Comparison of ENCODE assay signal across 22 cellular contexts in genomic region chr6:157941101-157941863, GRCh38. TPM values are rescaled to one million over a fixed set of nuclear protein-coding genes. Genes with fewer than 3 reads are reported as not detected.
DNase-seq lines count a peak whose midpoint lies in the region; ATAC-seq lines count a peak whose summit lies in the region.
"Had no signal": no experiment of that assay in that cellular context is flagged by ENCODE, and none has a peak within 500 bp of the region (broad histone marks: within the 10 kb centered on the region; RNA-seq: fewer than 3 reads in every experiment).

No MANE protein-coding gene starts in this region.

- no peaks in the 10 kb centered on the region for H3K27me3 Mint-ChIP-seq in activated CD4-positive, alpha-beta T cell treated with anti-CD3 and anti-CD28 coated beads for 36 hours
- H3K27me3 Mint-ChIP-seq: activated B cell treated with CpG ODN at 0.5 μM for 24 hours; stimulated activated naive B cell treated with anti-CD40 and anti-IgM and Interleukin-4, amounts not matched to agents 10 μg/mL and 1 μg/mL and 100 μg/mL, for 72 hours had no signal

- peak overlapping the region; percentile 47 for H3K27ac Mint-ChIP-seq in activated CD4-positive, alpha-beta T cell treated with anti-CD3 and anti-CD28 coated beads for 36 hours
- H3K27ac Mint-ChIP-seq: activated B cell treated with CpG ODN at 0.5 μM for 24 hours; activated T-helper 2 cell treated with anti-CD3 and anti-CD28 coated beads, Interferon-gamma antibody, Interleukin-2, Interleukin-4, amounts not matched to agents 10 μg/mL and 5 μg/mL and 100 μg/mL, durations not matched to agents 14 hours and 24 hours and 36 hours; HFFc6; neural progenitor cell; stimulated activated naive B cell treated with anti-CD40 and anti-IgM and Interleukin-4, amounts not matched to agents 10 μg/mL and 1 μg/mL and 100 μg/mL, for 72 hours had no signal

- H3K4me3 Mint-ChIP-seq in activated CD4-positive, alpha-beta T cell treated with anti-CD3 and anti-CD28 coated beads for 36 hours, result no peak overlapping the region
- H3K4me3 Mint-ChIP-seq: activated B cell treated with CpG ODN at 0.5 μM for 24 hours; HFFc6; neural progenitor cell; stimulated activated naive B cell treated with anti-CD40 and anti-IgM and Interleukin-4, amounts not matched to agents 10 μg/mL and 1 μg/mL and 100 μg/mL, for 72 hours had no signal

- no peak for DNase-seq in activated CD4-positive, alpha-beta T cell treated with anti-CD3 and anti-CD28 coated beads for 36 hours
- DNase-seq in activated CD4-positive, alpha-beta T cell treated with anti-CD3 and anti-CD28 coated beads, Interleukin-2, amount 50 U/mL, for 1 hour, result no peak
- DNase-seq in amygdala (lab: John Stamatoyannopoulos, UW) (peak in 50 of 56 donors; percentile 20 to 93 (median 70)), hippocampal formation (lab: John Stamatoyannopoulos, UW) (peak; percentile 83 to 87), pons (ENCODE audit: low spot score) (peak; percentile 97)
- no peak for DNase-seq in stimulated activated CD4-positive, alpha-beta T cell treated with anti-CD3 and anti-CD28 coated beads, Interleukin-2, amount 100 ng/mL, for 24 hours
- DNase-seq: 8988T; activated B cell treated with CpG ODN at 0.5 μM for 24 hours; AML-193; heart left ventricle; HFFc6; MV-4-11; NCI-H526 treated with DMSO at 0.1 percent for 48 hours; Right ventricle myocardium superior; stimulated activated naive B cell treated with anti-CD40 and anti-IgM and Interleukin-4, amounts not matched to agents 10 μg/mL and 1 μg/mL and 100 μg/mL, for 72 hours; T1000; tibial artery had no signal

- POLR2A ChIA-PET in activated CD4-positive, alpha-beta T cell treated with anti-CD3 and anti-CD28 coated beads for 36 hours (lab: Charles Lee), result interaction anchor here (1.2 kb wide), 1 partner anchor 79 kb away, joined by 6 read pairs; no protein-coding TSS in a partner anchor

- H3K9me3 Mint-ChIP-seq in activated CD4-positive, alpha-beta T cell treated with anti-CD3 and anti-CD28 coated beads for 36 hours (ENCODE audit: low read depth), result peaks cover 4% of the 10 kb centered on the region
- H3K9me3 Mint-ChIP-seq: activated B cell treated with CpG ODN at 0.5 μM for 24 hours; activated T-helper 2 cell treated with anti-CD3 and anti-CD28 coated beads, Interferon-gamma antibody, Interleukin-2, Interleukin-4, amounts not matched to agents 10 μg/mL and 5 μg/mL and 100 μg/mL, durations not matched to agents 14 hours and 24 hours and 36 hours; HFFc6; neural progenitor cell; stimulated activated naive B cell treated with anti-CD40 and anti-IgM and Interleukin-4, amounts not matched to agents 10 μg/mL and 1 μg/mL and 100 μg/mL, for 72 hours had no signal

- peaks cover 79% of the 10 kb centered on the region for H3K36me3 Mint-ChIP-seq in activated CD4-positive, alpha-beta T cell treated with anti-CD3 and anti-CD28 coated beads for 36 hours (ENCODE audit: low read depth)

- intact Hi-C loops in activated CD4-positive, alpha-beta T cell treated with anti-CD3 and anti-CD28 coated beads for 36 hours (cut with DNase I, micrococcal nuclease), result loop anchor here (2.0 to 5.0 kb wide), 2 partner anchors 42 to 179 kb away; no protein-coding TSS in a partner anchor

- H3K4me1 Mint-ChIP-seq in activated CD4-positive, alpha-beta T cell treated with anti-CD3 and anti-CD28 coated beads for 36 hours, result peaks cover 37% of the 10 kb centered on the region

- no peak for ATAC-seq in activated CD4-positive, alpha-beta T cell treated with anti-CD3 and anti-CD28 coated beads for 36 hours
- ATAC-seq in GM18517 (IDR thresholded peaks at IDR 0.05; ENCODE audit: unreplicated experiment) (no peak), GM21390 (IDR thresholded peaks at IDR 0.05; ENCODE audit: unreplicated experiment) (no peak)
- ATAC-seq: GM12878, heart left ventricle had no signal

- CTCF ChIA-PET in activated CD4-positive, alpha-beta T cell treated with anti-CD3 and anti-CD28 coated beads for 36 hours (lab: Charles Lee), result interaction anchor here (0.6 to 1.8 kb wide), 3 partner anchors 14 to 246 kb away, joined by 4 read pairs; no protein-coding TSS in a partner anchor

RNA-seq across cellular contexts. Expression of gene SYNJ2, which starts 40.4 kb away (rescaled TPM):
- 10 to 100 TPM; 28.6 to 30.1 TPM for total RNA-seq in activated CD4-positive, alpha-beta T cell treated with anti-CD3 and anti-CD28 coated beads for 36 hours

Comparison
In these comparisons a context has a peak if more than half of its experiments do, and no peak if none do; other contexts are left out.
1. DNase-seq: peak in amygdala (50 of 56), hippocampal formation (2 of 2) and pons (single experiment); none in activated CD4-positive, alpha-beta T cell treated with anti-CD3 and anti-CD28 coated beads for 36 hours (single experiment), activated CD4-positive, alpha-beta T cell treated with anti-CD3 and anti-CD28 coated beads, Interleukin-2, amount 50 U/mL, for 1 hour (single experiment) and stimulated activated CD4-positive, alpha-beta T cell treated with anti-CD3 and anti-CD28 coated beads, Interleukin-2, amount 100 ng/mL, for 24 hours (0 of 2).